In the genomic region with DNA sequence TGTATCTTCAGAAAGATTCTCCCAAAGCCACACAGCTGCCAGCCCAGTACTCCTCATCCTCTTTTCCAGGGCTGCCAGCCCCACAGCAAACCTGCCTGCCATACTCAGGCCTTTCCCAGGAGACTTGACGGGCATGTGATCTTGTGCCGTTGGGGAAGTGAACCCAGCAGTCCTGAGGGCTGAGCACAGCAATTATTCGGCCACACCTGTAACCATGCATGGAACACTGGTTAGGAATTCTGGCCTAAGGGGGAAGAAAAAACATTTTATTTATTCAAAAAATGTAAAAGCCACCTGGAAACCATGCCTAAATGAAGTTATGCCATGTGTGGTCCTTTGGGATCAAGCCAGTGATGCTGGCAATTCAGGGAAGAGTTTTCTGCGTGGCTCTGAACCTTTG, we compare ENCODE assay signal across 18 cellular contexts.
DNase-seq lines count a peak whose midpoint lies in the region; TF ChIP-seq lines count a peak whose summit lies in the region.
"Had no signal": no experiment of that assay in that cellular context is flagged by ENCODE, and none has a peak within 500 bp of the region (broad histone marks: within the 10 kb centered on the region; RNA-seq: fewer than 3 reads in every experiment).

No MANE protein-coding gene starts in this region.

- H2BK120ac ChIP-seq in H9 (ENCODE audit: low read depth, low read length, poor library complexity, severe bottlenecking) (no peak overlapping the region), neuronal stem cell (ENCODE audit: low read depth, low read length) (no peak overlapping the region)

- H3K79me1 ChIP-seq in H9 (ENCODE audit: insufficient read depth, low read depth, low read length, poor library complexity, severe bottlenecking) = no peaks in the 10 kb centered on the region
- no peaks in the 10 kb centered on the region for H3K79me1 ChIP-seq in neuronal stem cell (ENCODE audit: low read depth, low read length)

- H3K4me1 Mint-ChIP-seq in H9 = peaks cover 0 to 5% of the 10 kb centered on the region in 2 experiments; a peak in 2 of 4 replicates
- H3K4me1 Mint-ChIP-seq: B cell; CD8-positive, alpha-beta memory T cell had no signal

- intact Hi-C loops in esophagus muscularis mucosa (cut with DNase I) = no loop called here
- intact Hi-C loops in testis (cut with DNase I; ENCODE audit: low total_unique reads) = no loop called here
- intact Hi-C loops in vagina (cut with DNase I) = no loop called here

- DNase-seq in H9 (no peak), esophagus muscularis mucosa (ENCODE audit: extremely low spot score) (peak; percentile 50), neuronal stem cell (ENCODE audit: low spot score) (no peak), NCI-H510A (lab: John Stamatoyannopoulos, UW) (no peak), testis (no peak), vagina (ENCODE audit: extremely low spot score in 2 of 2) (no peak)
- DNase-seq: CD8-positive, alpha-beta memory T cell; COR-L47; DMS 273 treated with DMSO at 0.1 percent for 48 hours; DND-41; EL; GM23248; HCEC 1CT had no signal

- no peaks in the 10 kb centered on the region for H3K9me3 Mint-ChIP-seq in H9

- no peak overlapping the region for H3K27ac ChIP-seq in H9 (ENCODE audit: insufficient read length, low read depth, low read length)
- peak overlapping the region; percentile 52 for H3K27ac ChIP-seq in angular gyrus (ENCODE audit: low read depth, low read length)
- H3K27ac ChIP-seq in esophagus muscularis mucosa (replicated peaks in 1 of 4) = no peak overlapping the region
- H3K27ac ChIP-seq in neuronal stem cell (replicated peaks; ENCODE audit: low read length) = no peak overlapping the region
- no peak overlapping the region for H3K27ac ChIP-seq in testis
- H3K27ac ChIP-seq in vagina = no peak overlapping the region
- H3K27ac ChIP-seq: BLaER1 treated with 17β-estradiol and CSF1 and Interleukin-3, amounts not matched to agents 10 nM and 100 nM; GM23248; HL-60 had no signal

- H3K14ac ChIP-seq in H9 (ENCODE audit: insufficient read depth, low read length) (peak overlapping the region; percentile 35; the same call in 1 of the 2 replicates), neuronal stem cell (ENCODE audit: low read length) (no peak overlapping the region)

- H3K36me3 ChIP-seq in esophagus muscularis mucosa = no peaks in the 10 kb centered on the region
- no peaks in the 10 kb centered on the region for H3K36me3 ChIP-seq in neuronal stem cell (replicated peaks in 1 of 2; ENCODE audit: control insufficient read depth in 2 of 2, insufficient read depth in 2 of 2, low read length in 2 of 2)
- H3K36me3 ChIP-seq in testis (ENCODE audit: low read depth, missing control alignments) = no peaks in the 10 kb centered on the region
- no peaks in the 10 kb centered on the region for H3K36me3 ChIP-seq in vagina
- H3K36me3 ChIP-seq: BLaER1 treated with 17β-estradiol and CSF1 and Interleukin-3, amounts not matched to agents 10 nM and 100 nM had no signal

- no peak overlapping the region for H3K56ac ChIP-seq in H9 (ENCODE audit: insufficient read length, low read depth, low read length)

- H4K8ac ChIP-seq in H9 (replicated peaks; ENCODE audit: insufficient read length, low read depth, low read length) (no peak overlapping the region), neuronal stem cell (ENCODE audit: low read depth, low read length) (no peak overlapping the region)

- H3K4me1 ChIP-seq in H9 (ENCODE audit: insufficient read depth, low read length) (no peaks in the 10 kb centered on the region), esophagus muscularis mucosa (no peaks in the 10 kb centered on the region), neuronal stem cell (ENCODE audit: control insufficient read depth in 2 of 2, insufficient read depth in 1 of 2, low read depth in 1 of 2, low read length in 2 of 2) (peaks cover 2 to 20% of the 10 kb centered on the region in 2 donors), testis (no peaks in the 10 kb centered on the region), vagina (no peaks in the 10 kb centered on the region)
- H3K4me1 ChIP-seq: BLaER1 treated with 17β-estradiol and CSF1 and Interleukin-3, amounts not matched to agents 10 nM and 100 nM had no signal

- H3K4ac ChIP-seq in H9 (ENCODE audit: low read depth, low read length) (no peak overlapping the region), neuronal stem cell (ENCODE audit: low read length) (no peak overlapping the region)

- no peaks in the 10 kb centered on the region for H3K23me2 ChIP-seq in H9 (ENCODE audit: insufficient read length, low read depth, low read length, poor library complexity, severe bottlenecking)

- no peaks in the 10 kb centered on the region for H3K9me3 ChIP-seq in H9 (ENCODE audit: control insufficient read depth, low read depth, low read length)
- H3K9me3 ChIP-seq in esophagus muscularis mucosa = no peaks in the 10 kb centered on the region
- no peaks in the 10 kb centered on the region for H3K9me3 ChIP-seq in neuronal stem cell (replicated peaks in 1 of 2; ENCODE audit: control insufficient read depth in 2 of 2, insufficient read depth in 1 of 2, low read depth in 1 of 2, low read length in 2 of 2)
- H3K9me3 ChIP-seq in testis = no peaks in the 10 kb centered on the region
- H3K9me3 ChIP-seq in vagina = no peaks in the 10 kb centered on the region
- H3K9me3 ChIP-seq: BLaER1 treated with 17β-estradiol and CSF1 and Interleukin-3, amounts not matched to agents 10 nM and 100 nM had no signal

- H4K91ac ChIP-seq in H9 (ENCODE audit: insufficient read length, low read depth, low read length) = no peak overlapping the region
- no peak overlapping the region for H4K91ac ChIP-seq in neuronal stem cell (ENCODE audit: low read depth, low read length, poor library complexity)

- H3K18ac ChIP-seq in H9 (ENCODE audit: insufficient read length, low read depth, low read length) (no peak overlapping the region), neuronal stem cell (ENCODE audit: low read length) (peak overlapping the region; percentile 68)

- no CpG with 5 or more reads among the region's 4 CpGs for WGBS in H9 (ENCODE audit: extremely low coverage, insufficient read length, low lambda C conversion rate)
- WGBS in esophagus muscularis mucosa = 79% methylated on average over 4 of the region's 4 CpGs
- WGBS in neuronal stem cell (ENCODE audit: extremely low coverage in 2 of 2, insufficient read length in 2 of 2, insufficient replicate concordance in 1 of 2), 2 donors = no CpG with 5 or more reads among the region's 4 CpGs
- 79 to 93% methylated on average over 4 of the region's 4 CpGs for WGBS in testis, 2 donors

- no peak overlapping the region for H3K9ac ChIP-seq in H9 (ENCODE audit: extremely low read depth, insufficient read length, low read length)
- no peak overlapping the region for H3K9ac ChIP-seq in neuronal stem cell (ENCODE audit: low read depth, low read length, poor library complexity)
- H3K9ac ChIP-seq: BLaER1 treated with 17β-estradiol and CSF1 and Interleukin-3, amounts not matched to agents 10 nM and 100 nM; GM23248 had no signal

- H3K27ac Mint-ChIP-seq in H9 = no peak overlapping the region; a peak in 1 of 7 replicates
- H3K27ac Mint-ChIP-seq: B cell had no signal

- H3K27me3 Mint-ChIP-seq in H9 (ENCODE audit: low read depth) = no peaks in the 10 kb centered on the region

- H3K4me3 ChIP-seq in esophagus muscularis mucosa (no peak overlapping the region), neuronal stem cell (ENCODE audit: low read length in 2 of 2) (no peak overlapping the region), testis (no peak overlapping the region), vagina (no peak overlapping the region)
- H3K4me3 ChIP-seq: BLaER1 treated with 17β-estradiol and CSF1 and Interleukin-3, amounts not matched to agents 10 nM and 100 nM; GM12878; GM23248 had no signal

- H3K4me2 ChIP-seq in H9 (ENCODE audit: insufficient read depth, insufficient read length, low read length) = no peak overlapping the region
- no peak overlapping the region for H3K4me2 ChIP-seq in neuronal stem cell (ENCODE audit: insufficient read depth, low read length, poor library complexity, severe bottlenecking)
- H3K4me2 ChIP-seq: BLaER1 treated with 17β-estradiol and CSF1 and Interleukin-3, amounts not matched to agents 10 nM and 100 nM had no signal

- no peaks in the 10 kb centered on the region for H3K79me2 ChIP-seq in H9 (ENCODE audit: insufficient read depth, low read length)

- no peak overlapping the region for H3T11ph ChIP-seq in H9 (ENCODE audit: low read length)

- H3K36me3 Mint-ChIP-seq in H9 (ENCODE audit: insufficient read depth in 1 of 3, low read depth in 3 of 3) = no peaks in the 10 kb centered on the region

- H2AFZ ChIP-seq in H9 (ENCODE audit: low read length) (no peak overlapping the region), neuronal stem cell (ENCODE audit: low read length) (peak overlapping the region; percentile 42)
- H2AFZ ChIP-seq: GM23248 had no signal

- H2BK12ac ChIP-seq in H9 (ENCODE audit: insufficient read length, low read depth, low read length) (no peak overlapping the region), neuronal stem cell (ENCODE audit: low read length) (no peak overlapping the region)

- H3K4me3 Mint-ChIP-seq in H9 = no peak overlapping the region
- H3K4me3 Mint-ChIP-seq: B cell; CD8-positive, alpha-beta memory T cell had no signal

- TF ChIP-seq POLR2A in esophagus muscularis mucosa (IDR thresholded peaks at IDR 0.05; ENCODE audit: low read depth) (no peak), testis (IDR thresholded peaks at IDR 0.05) (no peak), vagina (IDR thresholded peaks at IDR 0.05) (no peak)

- no peak overlapping the region for H2BK5ac ChIP-seq in H9 (ENCODE audit: insufficient read length, low read length)
- H2BK5ac ChIP-seq in neuronal stem cell (ENCODE audit: low read length) = no peak overlapping the region

- H3K23ac ChIP-seq in H9 (ENCODE audit: insufficient read length, low read depth, low read length) = no peak overlapping the region
- H3K23ac ChIP-seq in neuronal stem cell (ENCODE audit: low read depth, low read length, poor library complexity) = no peak overlapping the region

- no peak overlapping the region for H4K5ac ChIP-seq in H9 (ENCODE audit: insufficient read length, low read depth, low read length)

- TF ChIP-seq CTCF in H9 (conservative IDR thresholded peaks at IDR 0.05) (no peak), esophagus muscularis mucosa (IDR thresholded peaks at IDR 0.05) (no peak), testis (IDR thresholded peaks at IDR 0.05) (no peak), vagina (IDR thresholded peaks at IDR 0.05) (no peak)

- H2BK15ac ChIP-seq in H9 (ENCODE audit: low read depth, low read length) (no peak overlapping the region), neuronal stem cell (ENCODE audit: low read length) (no peak overlapping the region)

- H3K27me3 ChIP-seq in H9 (ENCODE audit: insufficient read depth, low read length) (no peaks in the 10 kb centered on the region), esophagus muscularis mucosa (no peaks in the 10 kb centered on the region), neuronal stem cell (ENCODE audit: control insufficient read depth in 3 of 3, insufficient read depth in 3 of 3, low read depth in 1 of 3, low read length in 3 of 3) (no peaks in the 10 kb centered on the region), testis (no peaks in the 10 kb centered on the region), vagina (no peaks in the 10 kb centered on the region)
- H3K27me3 ChIP-seq: BLaER1 treated with 17β-estradiol and CSF1 and Interleukin-3, amounts not matched to agents 10 nM and 100 nM had no signal

- TF ChIP-seq EP300 in esophagus muscularis mucosa (IDR thresholded peaks at IDR 0.05) = no peak

- no peaks in the 10 kb centered on the region for H4K20me1 ChIP-seq in H9 (ENCODE audit: control insufficient read depth, insufficient read depth, insufficient read length)
- H4K20me1 ChIP-seq: BLaER1 treated with 17β-estradiol and CSF1 and Interleukin-3, amounts not matched to agents 10 nM and 100 nM had no signal

- H2AK5ac ChIP-seq in H9 (ENCODE audit: insufficient read length, low read length) (no peak overlapping the region), neuronal stem cell (ENCODE audit: low read depth, low read length) (no peak overlapping the region)

- no peak overlapping the region for H2BK20ac ChIP-seq in H9 (ENCODE audit: low read depth, low read length, poor library complexity, severe bottlenecking)
